Comparison of ENCODE assay signal across 20 cellular contexts in the genomic region with DNA sequence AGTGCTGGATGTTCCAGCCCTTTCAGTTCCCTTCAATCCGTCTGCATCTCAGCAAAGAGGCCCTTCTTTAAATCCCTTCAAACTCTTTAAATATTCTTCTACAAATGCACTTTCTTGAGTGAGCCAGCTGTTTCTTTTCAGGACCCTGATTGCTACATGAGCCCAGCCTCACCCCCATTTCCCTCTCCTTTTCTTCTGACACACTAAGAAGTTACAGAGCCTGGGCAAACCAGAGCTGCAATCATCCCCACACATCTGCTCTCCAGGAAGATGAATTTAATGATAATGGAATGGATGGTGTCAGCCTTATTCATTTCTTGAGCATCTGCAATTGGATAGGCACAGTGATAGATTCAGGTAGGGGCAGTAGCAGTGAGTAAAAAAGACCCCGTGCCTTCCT. TPM values are rescaled to one million over a fixed set of nuclear protein-coding genes. Genes with fewer than 3 reads are reported as not detected.
DNase-seq lines count a peak whose midpoint lies in the region; ATAC-seq, FAIRE-seq and TF ChIP-seq lines count a peak whose summit lies in the region.
"Had no signal": no experiment of that assay in that cellular context is flagged by ENCODE, and none has a peak within 500 bp of the region (broad histone marks: within the 10 kb centered on the region; RNA-seq: fewer than 3 reads in every experiment).

No MANE protein-coding gene starts in this region.

- H3K4me2 ChIP-seq in SK-N-SH: 0 out of 2 replicates have a peak overlapping the region, but pooled peaks have one; percentile 5
- peak overlapping the region; percentile 36 for H3K4me2 ChIP-seq in astrocyte (ENCODE audit: low read length)

- WGBS in SK-N-SH (ENCODE audit: low lambda C conversion rate): 57% methylated on average over 2 of the region's 2 CpGs
- WGBS in stomach, 5 donors: 65 to 86% (median 67%) methylated on average over 2 of the region's 2 CpGs

- H3K36me3 Mint-ChIP-seq in astrocyte (ENCODE audit: low read depth, unreplicated experiment): no peaks in the 10 kb centered on the region
- H3K36me3 Mint-ChIP-seq: CD8-positive, alpha-beta T cell had no signal

- H3K9me3 ChIP-seq in SK-N-SH (no peaks in the 10 kb centered on the region), astrocyte (ENCODE audit: insufficient read depth, low read depth, low read length) (no peaks in the 10 kb centered on the region), lower lobe of right lung (no peaks in the 10 kb centered on the region), stomach (no peaks in the 10 kb centered on the region), gastrocnemius medialis (no peaks in the 10 kb centered on the region)
- H3K9me3 ChIP-seq: ascending aorta, pancreas, SJSA1 had no signal

- H3K4me3 ChIP-seq in SK-N-SH (ENCODE audit: low read depth in 2 of 2, low read length in 1 of 2) (no peak overlapping the region), astrocyte (ENCODE audit: insufficient read depth, low read depth, low read length) (no peak overlapping the region), lower lobe of right lung (peak overlapping the region; percentile 46), stomach (peak overlapping the region in 2 of 4 donors; percentile 6 to 25), gastrocnemius medialis (no peak overlapping the region)
- H3K4me3 ChIP-seq: ascending aorta, GM23248, pancreas, SJSA1 had no signal

- no peak overlapping the region for H3K27ac Mint-ChIP-seq in astrocyte (ENCODE audit: unreplicated experiment)
- H3K27ac Mint-ChIP-seq: activated CD8-positive, alpha-beta T cell treated with anti-CD3 and anti-CD28 coated beads for 36 hours; CD8-positive, alpha-beta T cell had no signal

- H3K79me2 ChIP-seq in SK-N-SH (ENCODE audit: insufficient read depth): no peaks in the 10 kb centered on the region
- no peaks in the 10 kb centered on the region for H3K79me2 ChIP-seq in astrocyte (ENCODE audit: insufficient read depth, low read length)

- ATAC-seq in SK-N-SH treated with all-trans-retinoic acid at 6 μM for 48 hours: no peak
- ATAC-seq in lower lobe of right lung: no peak
- ATAC-seq in gastrocnemius medialis: no peak
- ATAC-seq: activated CD8-positive, alpha-beta T cell treated with anti-CD3 and anti-CD28 coated beads for 36 hours; CD8-positive, alpha-beta T cell; foreskin keratinocyte had no signal

- POLR2A ChIA-PET in SK-N-SH (lab: Yijun Ruan, JAX): no interaction called here

- TF ChIP-seq RAD21 in SK-N-SH (IDR thresholded peaks at IDR 0.05; ENCODE audit: low read length): no peak

- TF ChIP-seq EP300 in SK-N-SH (IDR thresholded peaks at IDR 0.05; ENCODE audit: borderline replicate concordance in 1 of 2, low read depth in 1 of 2, low read length in 1 of 2) (no peak), stomach (IDR thresholded peaks at IDR 0.05) (no peak)

- H3K27me3 ChIP-seq in SK-N-SH (ENCODE audit: insufficient read depth): no peaks in the 10 kb centered on the region
- peaks cover 7% of the 10 kb centered on the region for H3K27me3 ChIP-seq in astrocyte (ENCODE audit: insufficient read depth, low read length)
- H3K27me3 ChIP-seq in lower lobe of right lung (ENCODE audit: low read depth): no peaks in the 10 kb centered on the region
- H3K27me3 ChIP-seq in stomach: no peaks in the 10 kb centered on the region
- no peaks in the 10 kb centered on the region for H3K27me3 ChIP-seq in gastrocnemius medialis
- H3K27me3 ChIP-seq: ascending aorta, foreskin keratinocyte, pancreas, SJSA1 had no signal

- H3K4me1 ChIP-seq in SK-N-SH (ENCODE audit: control insufficient read depth in 1 of 2, insufficient read depth in 2 of 2, low read depth in 1 of 2, low read length in 1 of 2) (peaks cover 5 to 10% of the 10 kb centered on the region in 2 experiments; a peak in 2 of 4 replicates), astrocyte (ENCODE audit: insufficient read depth, low read length) (peaks cover 4% of the 10 kb centered on the region), lower lobe of right lung (peaks cover 38% of the 10 kb centered on the region), stomach (peaks cover 20 to 46% (median 33%) of the 10 kb centered on the region in 4 donors), gastrocnemius medialis (peaks cover 16 to 18% of the 10 kb centered on the region in 2 donors)
- H3K4me1 ChIP-seq: ascending aorta had no signal

- in situ Hi-C loops in GM13977 (cut with MboI; ENCODE audit: low pct_unique_long_range_greater_than_20kb, low sequenced_read_pairs, unreplicated experiment) (no loop called here), gastrocnemius medialis (cut with MboI; ENCODE audit: low sequenced_read_pairs in 4 of 4) (loop anchor here in 1 of 4 donors (10.0 kb wide), 1 partner anchor 59 kb away; no protein-coding TSS in a partner anchor)

- CTCF ChIA-PET in SK-N-SH (lab: Yijun Ruan, JAX): interaction anchor here (0.6 kb wide), 1 partner anchor 598 kb away, joined by 3 read pairs; no protein-coding TSS in a partner anchor

- no peak for TF ChIP-seq POLR2A in stomach (IDR thresholded peaks at IDR 0.05)
- TF ChIP-seq POLR2A in gastrocnemius medialis (IDR thresholded peaks at IDR 0.05): no peak

- H3K9ac ChIP-seq in SK-N-SH: no peak overlapping the region
- H3K9ac ChIP-seq in astrocyte (ENCODE audit: low read length): no peak overlapping the region
- H3K9ac ChIP-seq: GM23248 had no signal

- no peaks in the 10 kb centered on the region for H4K20me1 ChIP-seq in SK-N-SH (ENCODE audit: insufficient read depth)
- H4K20me1 ChIP-seq in astrocyte (ENCODE audit: insufficient read depth, low read length): no peaks in the 10 kb centered on the region

- intact Hi-C loops in lower lobe of right lung (cut with DNase I): no loop called here
- intact Hi-C loops in stomach (cut with DNase I; ENCODE audit: low total_unique reads): no loop called here
- intact Hi-C loops in gastrocnemius medialis (cut with DNase I; ENCODE audit: low total_unique reads): no loop called here

- no peak for FAIRE-seq in astrocyte (lab: Jason Lieb, UNC)
- FAIRE-seq: GM18507, pancreas had no signal

- H3K4me3 Mint-ChIP-seq in astrocyte (ENCODE audit: unreplicated experiment): peak overlapping the region; percentile 60
- H3K4me3 Mint-ChIP-seq: activated CD8-positive, alpha-beta T cell treated with anti-CD3 and anti-CD28 coated beads for 36 hours; CD8-positive, alpha-beta T cell had no signal

- H3K9me2 ChIP-seq in SK-N-SH: no peaks in the 10 kb centered on the region

- H3K36me3 ChIP-seq in SK-N-SH (replicated peaks in 1 of 2; ENCODE audit: control insufficient read depth in 1 of 2, insufficient read depth in 2 of 2, low read length in 1 of 2): no peaks in the 10 kb centered on the region
- H3K36me3 ChIP-seq in astrocyte (ENCODE audit: insufficient read depth, low read length): no peaks in the 10 kb centered on the region
- H3K36me3 ChIP-seq in lower lobe of right lung: no peaks in the 10 kb centered on the region
- H3K36me3 ChIP-seq in stomach: no peaks in the 10 kb centered on the region
- H3K36me3 ChIP-seq in gastrocnemius medialis: no peaks in the 10 kb centered on the region
- H3K36me3 ChIP-seq: ascending aorta, pancreas, SJSA1 had no signal

- TF ChIP-seq CTCF in SK-N-SH (IDR thresholded peaks at IDR 0.05): no peak
- TF ChIP-seq CTCF in astrocyte (IDR thresholded peaks at IDR 0.05; ENCODE audit: insufficient read depth, low read depth, low read length): no peak
- no peak for TF ChIP-seq CTCF in lower lobe of right lung (IDR thresholded peaks at IDR 0.05)
- no peak for TF ChIP-seq CTCF in stomach (IDR thresholded peaks at IDR 0.05)
- TF ChIP-seq CTCF in GM13977 (IDR thresholded peaks at IDR 0.05; ENCODE audit: extremely low read depth, insufficient read depth, missing control alignments): no peak
- no peak for TF ChIP-seq CTCF in gastrocnemius medialis (IDR thresholded peaks at IDR 0.05 in 4 of 5, conservative IDR thresholded peaks at IDR 0.05 in 1 of 5)

- H2AFZ ChIP-seq in SK-N-SH (ENCODE audit: low read depth) (no peak overlapping the region), astrocyte (ENCODE audit: low read depth, low read length) (no peak overlapping the region)
- H2AFZ ChIP-seq: GM23248 had no signal

- no peaks in the 10 kb centered on the region for H3K27me3 Mint-ChIP-seq in astrocyte (ENCODE audit: low read depth, unreplicated experiment)
- H3K27me3 Mint-ChIP-seq: activated CD8-positive, alpha-beta T cell treated with anti-CD3 and anti-CD28 coated beads for 36 hours had no signal

- no peaks in the 10 kb centered on the region for H3F3A ChIP-seq in SK-N-SH (replicated peaks; ENCODE audit: insufficient read depth)

- no peak for DNase-seq in SK-N-SH
- peak; percentile 11 for DNase-seq in astrocyte (ENCODE audit: low read depth)
- DNase-seq in lower lobe of right lung: no peak
- no peak for DNase-seq in stomach
- DNase-seq in GM13977 (ENCODE audit: low spot score): no peak
- no peak for DNase-seq in gastrocnemius medialis
- DNase-seq in mucosa of gallbladder (ENCODE audit: low spot score): no peak
- DNase-seq: 8988T; activated CD8-positive, alpha-beta T cell treated with anti-CD3 and anti-CD28 coated beads for 36 hours; CD8-positive, alpha-beta T cell; NCI-H1105; NK-92 treated with Interleukin-12 subunit alpha and Interleukin-12 subunit beta, amount 100 ng/mL, for 24 hours; stimulated activated CD4-positive, alpha-beta T cell treated with anti-CD3 and anti-CD28 coated beads, Interleukin-15, amount 100 ng/mL, for 24 hours had no signal

- H3K4me1 Mint-ChIP-seq in astrocyte (ENCODE audit: low read depth, unreplicated experiment): peaks cover 41% of the 10 kb centered on the region

- no peak overlapping the region for H3K27ac ChIP-seq in SK-N-SH (ENCODE audit: low read depth in 2 of 2, low read length in 1 of 2)
- no peak overlapping the region for H3K27ac ChIP-seq in astrocyte (ENCODE audit: low read depth, low read length)
- H3K27ac ChIP-seq in lower lobe of right lung: no peak overlapping the region
- peak overlapping the region in 3 of 5 donors; percentile 18 to 36 (median 31) for H3K27ac ChIP-seq in stomach
- no peak overlapping the region for H3K27ac ChIP-seq in gastrocnemius medialis
- H3K27ac ChIP-seq: ascending aorta, foreskin keratinocyte, GM23248, SJSA1 had no signal

- H3K9me3 Mint-ChIP-seq in astrocyte (ENCODE audit: unreplicated experiment): no peaks in the 10 kb centered on the region
- H3K9me3 Mint-ChIP-seq: activated CD8-positive, alpha-beta T cell treated with anti-CD3 and anti-CD28 coated beads for 36 hours; CD8-positive, alpha-beta T cell had no signal

TF ChIP-seq in SK-N-SH, 30 proteins besides CTCF, POLR2A, EP300 and RAD21:
- TF ChIP-seq NFIC (IDR thresholded peaks at IDR 0.05; ENCODE audit: borderline replicate concordance) (no peak), TCF12 (IDR thresholded peaks at IDR 0.05) (peak; percentile 33; the same call in 1 of the 2 replicates)

TF ChIP-seq in SK-N-SH treated with all-trans-retinoic acid at 6 μM for 48 hours, 23 proteins besides CTCF, POLR2A, EP300 and RAD21 (continues in another document):
- TF ChIP-seq ARNTL (CRISPR knock-in tag; IDR thresholded peaks at IDR 0.05; ENCODE audit: borderline replicate concordance, low read depth): no peak
- TF ChIP-seq ZNF70 (CRISPR knock-in tag; IDR thresholded peaks at IDR 0.05): no peak
- no peak for TF ChIP-seq ZFP30 (CRISPR knock-in tag; IDR thresholded peaks at IDR 0.05)

RNA-seq across cellular contexts. Expression of a gene that starts 2.0 kb away (rescaled TPM):
- polyA plus RNA-seq in SK-N-SH (2012; rRNA removed) (0.64 and 0.86 TPM in 2 replicates), stomach (1 to 10 TPM in 2 of 3 donors, under 1 TPM in 1; 0.31 to 1.1 (median 1.1) TPM)
- 0.73 and 0.75 TPM in 2 replicates for polyA plus RNA-seq in SK-N-SH (2012; cell fraction: cytosol; rRNA removed)
- polyA plus RNA-seq in SK-N-SH (2012; cell fraction: nucleus; rRNA removed): 0.23 and 0.77 TPM in 2 replicates
- total RNA-seq in astrocyte (4.2 and 10.3 TPM in 2 replicates), lower lobe of right lung (5.2 TPM), stomach (10 to 100 TPM in 1 of 5 donors, 1 to 10 TPM in 4; 1.4 to 12.3 (median 5.9) TPM), gastrocnemius medialis (not detected), mucosa of gallbladder (2.2 TPM)
- total RNA-seq: CD8-positive, alpha-beta T cell; SJSA1 had no signal
- polyA plus RNA-seq: GM23248 had no signal

Comparison
In these comparisons a context has a peak if more than half of its experiments do, and no peak if none do; other contexts are left out.
1. H3K27ac ChIP-seq: peak in stomach (3 of 5); none in SK-N-SH (0 of 2), astrocyte (single experiment), lower lobe of right lung (single experiment) and gastrocnemius medialis (0 of 4).